ENCODE assay signal across 16 cellular contexts in genomic region chr2:200679157-200679934, GRCh38.
DNase-seq lines count a peak whose midpoint lies in the region; ATAC-seq and TF ChIP-seq lines count a peak whose summit lies in the region.
"Had no signal": no experiment of that assay in that cellular context is flagged by ENCODE, and none has a peak within 500 bp of the region (broad histone marks: within the 10 kb centered on the region; RNA-seq: fewer than 3 reads in every experiment).

No MANE protein-coding gene starts in this region.

- ATAC-seq in body of pancreas (peak; percentile 36), lower lobe of right lung (peak in 1 of 2 donors; percentile 58), GM18868 (IDR thresholded peaks at IDR 0.05; ENCODE audit: unreplicated experiment) (no peak), HG03520 (IDR thresholded peaks at IDR 0.05; ENCODE audit: unreplicated experiment) (no peak)
- ATAC-seq: HCT116, Panc1 had no signal

- H3K9me3 ChIP-seq in body of pancreas, result no peaks in the 10 kb centered on the region
- H3K9me3 ChIP-seq in lower lobe of right lung, result no peaks in the 10 kb centered on the region
- no peaks in the 10 kb centered on the region for H3K9me3 ChIP-seq in tibial artery
- H3K9me3 ChIP-seq: BLaER1 had no signal

- H3K79me2 ChIP-seq in ACC112 (ENCODE audit: control insufficient read depth, insufficient read depth, low read length, unreplicated experiment), result no peaks in the 10 kb centered on the region

- no peak for TF ChIP-seq POLR2A in body of pancreas (IDR thresholded peaks at IDR 0.05)

- H3K4me3 Mint-ChIP-seq in CD14-positive monocyte, result no peak overlapping the region

- WGBS in body of pancreas, 2 donors, result 77 to 85% methylated on average over 10 of the region's 10 CpGs

- H3K27ac ChIP-seq in ACC112 (ENCODE audit: low read depth, low read length) (peak overlapping the region; percentile 62), body of pancreas (peak overlapping the region in 3 of 4 donors; percentile 36 to 76 (median 74)), lower lobe of right lung (peak overlapping the region; percentile 39), tibial artery (no peak overlapping the region)
- H3K27ac ChIP-seq: BLaER1 had no signal

- H3K4me3 ChIP-seq in ACC112 (ENCODE audit: low read depth, low read length), result no peak overlapping the region
- H3K4me3 ChIP-seq in body of pancreas, result no peak overlapping the region
- H3K4me3 ChIP-seq in lower lobe of right lung, result no peak overlapping the region
- H3K4me3 ChIP-seq in tibial artery, result no peak overlapping the region
- H3K4me3 ChIP-seq: BLaER1, GM23248 had no signal

- H3K27me3 ChIP-seq in ACC112 (ENCODE audit: insufficient read depth, low read length) (no peaks in the 10 kb centered on the region), body of pancreas (no peaks in the 10 kb centered on the region), lower lobe of right lung (ENCODE audit: low read depth) (no peaks in the 10 kb centered on the region), tibial artery (no peaks in the 10 kb centered on the region)
- H3K27me3 ChIP-seq: BLaER1 had no signal

- H3K27me3 Mint-ChIP-seq in CD14-positive monocyte (ENCODE audit: low read depth in 3 of 3), result peaks cover 2% of the 10 kb centered on the region in 3 donors

- no peak overlapping the region for H3K27ac Mint-ChIP-seq in CD14-positive monocyte

- no peaks in the 10 kb centered on the region for H3K36me3 ChIP-seq in ACC112 (ENCODE audit: insufficient read depth, low read length)
- H3K36me3 ChIP-seq in body of pancreas (replicated peaks in 1 of 2; ENCODE audit: insufficient read depth in 1 of 2, low read depth in 2 of 2), result no peaks in the 10 kb centered on the region
- no peaks in the 10 kb centered on the region for H3K36me3 ChIP-seq in lower lobe of right lung
- no peaks in the 10 kb centered on the region for H3K36me3 ChIP-seq in tibial artery
- H3K36me3 ChIP-seq: BLaER1 had no signal

- intact Hi-C loops in body of pancreas (cut with DNase I), result no loop called here
- intact Hi-C loops in lower lobe of right lung (cut with DNase I), result no loop called here
- intact Hi-C loops in tibial artery (cut with DNase I; ENCODE audit: low total_unique reads), result no loop called here
- intact Hi-C loops in CD14-positive monocyte (cut with micrococcal nuclease), result no loop called here

- H3K4me1 ChIP-seq in ACC112 (ENCODE audit: control insufficient read depth, insufficient read depth, low read length, unreplicated experiment), result peaks cover 30% of the 10 kb centered on the region
- H3K4me1 ChIP-seq in body of pancreas, result peaks cover 36% of the 10 kb centered on the region
- H3K4me1 ChIP-seq in lower lobe of right lung, result peaks cover 26% of the 10 kb centered on the region
- peaks cover 0 to 23% (median 6%) of the 10 kb centered on the region in 4 donors for H3K4me1 ChIP-seq in tibial artery
- H3K4me1 ChIP-seq: BLaER1 had no signal

- no peaks in the 10 kb centered on the region for H3K9me3 Mint-ChIP-seq in CD14-positive monocyte

- no peak overlapping the region for H2AFZ ChIP-seq in ACC112 (ENCODE audit: low read length, unreplicated experiment)
- H2AFZ ChIP-seq: GM23248 had no signal

- H3K4me1 Mint-ChIP-seq in CD14-positive monocyte, result no peaks in the 10 kb centered on the region

- no peak for TF ChIP-seq CTCF in body of pancreas (IDR thresholded peaks at IDR 0.05)
- no peak for TF ChIP-seq CTCF in lower lobe of right lung (IDR thresholded peaks at IDR 0.05)
- no peak for TF ChIP-seq CTCF in tibial artery (IDR thresholded peaks at IDR 0.05)
- TF ChIP-seq CTCF in CD14-positive monocyte (IDR thresholded peaks at IDR 0.05), result no peak

- no peaks in the 10 kb centered on the region for H3K36me3 Mint-ChIP-seq in CD14-positive monocyte

- peak; percentile 42 for DNase-seq in ELR (ENCODE audit: low read depth)
- peak; percentile 34 to 47 (median 44) for DNase-seq in body of pancreas
- no peak for DNase-seq in lower lobe of right lung
- DNase-seq in tibial artery, result no peak
- no peak for DNase-seq in CD14-positive monocyte (ENCODE audit: low spot score)
- DNase-seq: DMS 273 treated with DMSO at 0.1 percent for 48 hours, GM23248, NCI-H1048, NCI-H345, SIG-M5 had no signal

Comparison
In these comparisons a context has a peak if more than half of its experiments do, and no peak if none do; other contexts are left out.
1. H3K27ac ChIP-seq: peak in ACC112 (single experiment), body of pancreas (3 of 4) and lower lobe of right lung (single experiment); none in tibial artery (0 of 2).
2. DNase-seq: peak in ELR (single experiment) and body of pancreas (4 of 4); none in lower lobe of right lung (single experiment), tibial artery (0 of 2) and CD14-positive monocyte (single experiment).